In the genomic region with DNA sequence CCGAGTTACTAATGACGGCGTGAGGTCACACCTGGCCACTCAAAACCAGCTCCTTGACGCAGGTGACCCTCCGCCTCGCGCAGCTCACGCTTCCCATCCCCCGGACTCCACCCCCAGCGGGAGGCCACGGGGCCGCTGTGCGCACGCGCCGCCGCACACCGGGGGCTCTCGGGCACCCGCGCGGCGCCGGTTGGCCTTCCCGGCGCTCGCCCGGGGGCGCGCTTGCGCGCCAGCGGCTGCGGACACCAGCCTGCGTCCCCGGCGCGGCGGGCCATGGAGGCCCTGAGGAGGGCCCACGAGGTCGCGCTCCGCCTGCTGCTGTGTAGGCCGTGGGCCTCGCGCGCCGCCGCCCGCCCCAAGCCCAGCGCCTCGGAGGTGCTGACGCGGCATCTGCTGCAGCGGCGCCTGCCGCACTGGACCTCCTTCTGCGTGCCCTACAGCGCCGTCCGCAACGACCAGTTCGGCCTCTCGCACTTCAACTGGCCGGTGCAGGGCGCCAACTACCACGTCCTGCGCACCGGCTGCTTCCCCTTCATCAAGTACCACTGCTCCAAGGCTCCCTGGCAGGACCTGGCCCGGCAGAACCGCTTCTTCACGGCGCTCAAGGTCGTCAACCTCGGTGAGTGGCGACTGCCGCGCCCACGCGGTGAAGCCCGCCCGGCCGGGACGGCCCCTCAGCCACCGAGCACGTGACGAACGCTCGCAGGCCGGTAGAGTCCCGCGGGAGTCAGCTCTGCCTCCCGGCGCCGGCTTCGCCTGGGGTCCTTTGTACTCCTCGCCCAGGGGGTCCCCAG, we compare ENCODE assay signal across 8 cellular contexts. TPM values are rescaled to one million over a fixed set of nuclear protein-coding genes. Genes with fewer than 3 reads are reported as not detected.
DNase-seq lines count a peak whose midpoint lies in the region; ATAC-seq and TF ChIP-seq lines count a peak whose summit lies in the region.

A gene (plus strand): TSS at position 156 of the 794 bp plus-strand sequence. CDS start 118 bp downstream, at position 274.

- no peaks in the 10 kb centered on the region for H3K36me3 Mint-ChIP-seq in CD4-positive, CD25-positive, alpha-beta regulatory T cell
- peaks cover 6% of the 10 kb centered on the region for H3K36me3 Mint-ChIP-seq in activated CD8-positive, alpha-beta T cell treated with anti-CD3 and anti-CD28 coated beads for 36 hours (ENCODE audit: low read depth)

- H3K9me3 Mint-ChIP-seq in CD4-positive, CD25-positive, alpha-beta regulatory T cell = no peaks in the 10 kb centered on the region
- no peaks in the 10 kb centered on the region for H3K9me3 Mint-ChIP-seq in activated CD8-positive, alpha-beta T cell treated with anti-CD3 and anti-CD28 coated beads for 36 hours

- H3K27ac ChIP-seq in CD4-positive, CD25-positive, alpha-beta regulatory T cell (ENCODE audit: insufficient read depth, low read length, poor library complexity, severe bottlenecking) = peak within 1 kb of the TSS; percentile 79

- H3K36me3 ChIP-seq in CD4-positive, CD25-positive, alpha-beta regulatory T cell (ENCODE audit: control insufficient read depth, insufficient read depth, low read length) = peaks cover under 1% of the 10 kb centered on the region

- ATAC-seq in CD4-positive, CD25-positive, alpha-beta regulatory T cell (ENCODE audit: low read depth in 2 of 2) = peak; percentile 81 to 83
- ATAC-seq in GM19351 (IDR thresholded peaks at IDR 0.05; ENCODE audit: unreplicated experiment) (peak; percentile 72), HG03460 (IDR thresholded peaks at IDR 0.05; ENCODE audit: unreplicated experiment) (peak; percentile 71)
- peak; percentile 86 for ATAC-seq in activated CD8-positive, alpha-beta T cell treated with anti-CD3 and anti-CD28 coated beads for 36 hours

- peak within 1 kb of the TSS; percentile 93 to 98 (median 96) for H3K27ac Mint-ChIP-seq in CD4-positive, CD25-positive, alpha-beta regulatory T cell
- H3K27ac Mint-ChIP-seq in activated CD8-positive, alpha-beta T cell treated with anti-CD3 and anti-CD28 coated beads for 36 hours = peak within 1 kb of the TSS; percentile 98

- no peaks in the 10 kb centered on the region for H3K9me3 ChIP-seq in CD4-positive, CD25-positive, alpha-beta regulatory T cell (ENCODE audit: control insufficient read depth in 2 of 2, low read length in 2 of 2)

- TF ChIP-seq CTCF in activated CD8-positive, alpha-beta T cell treated with anti-CD3 and anti-CD28 coated beads for 36 hours (IDR thresholded peaks at IDR 0.05) = no peak

- H3K4me3 Mint-ChIP-seq in CD4-positive, CD25-positive, alpha-beta regulatory T cell = peak within 1 kb of the TSS; percentile 83 to 95 (median 94)
- peak within 1 kb of the TSS; percentile 96 for H3K4me3 Mint-ChIP-seq in activated CD8-positive, alpha-beta T cell treated with anti-CD3 and anti-CD28 coated beads for 36 hours

- peaks cover 20 to 35% (median 32%) of the 10 kb centered on the region in 4 donors for H3K4me1 Mint-ChIP-seq in CD4-positive, CD25-positive, alpha-beta regulatory T cell
- peaks cover 25% of the 10 kb centered on the region for H3K4me1 Mint-ChIP-seq in activated CD8-positive, alpha-beta T cell treated with anti-CD3 and anti-CD28 coated beads for 36 hours (ENCODE audit: low read depth)

- intact Hi-C loops in activated CD8-positive, alpha-beta T cell treated with anti-CD3 and anti-CD28 coated beads for 36 hours (cut with micrococcal nuclease) = loop anchor here (10.0 kb wide), 1 partner anchor 314 kb away; no protein-coding TSS in a partner anchor

- no peaks in the 10 kb centered on the region for H3K27me3 Mint-ChIP-seq in CD4-positive, CD25-positive, alpha-beta regulatory T cell
- H3K27me3 Mint-ChIP-seq in activated CD8-positive, alpha-beta T cell treated with anti-CD3 and anti-CD28 coated beads for 36 hours = no peaks in the 10 kb centered on the region

- CTCF ChIA-PET in activated CD8-positive, alpha-beta T cell treated with anti-CD3 and anti-CD28 coated beads for 36 hours (lab: Charles Lee) = interaction anchor here (0.7 to 1.6 kb wide), 5 partner anchors 21 to 316 kb away, joined by 3 to 5 read pairs (median 3); a partner anchor contains a TSS

- peak; percentile 76 to 89 (median 84) for DNase-seq in CD4-positive, CD25-positive, alpha-beta regulatory T cell
- DNase-seq in NCI-H69 (lab: John Stamatoyannopoulos, UW) = peak; percentile 87
- DNase-seq in activated CD8-positive, alpha-beta T cell treated with anti-CD3 and anti-CD28 coated beads for 36 hours = peak; percentile 88
- peak; percentile 77 for DNase-seq in effector CD4-positive, alpha-beta T cell
- DNase-seq in medulla oblongata (ENCODE audit: extremely low spot score) = peak; percentile 86
- peak; percentile 64 to 76 (median 65) for DNase-seq in stimulated activated CD4-positive, alpha-beta T cell treated with anti-CD3 and anti-CD28 coated beads, TNF-alpha, amount 100 ng/mL, for 48 hours (ENCODE audit: low read depth in 3 of 3)

- H3K27me3 ChIP-seq in CD4-positive, CD25-positive, alpha-beta regulatory T cell (ENCODE audit: control insufficient read depth, insufficient read depth, low read length) = no peaks in the 10 kb centered on the region

- POLR2A ChIA-PET in activated CD8-positive, alpha-beta T cell treated with anti-CD3 and anti-CD28 coated beads for 36 hours (lab: Charles Lee) = interaction anchor here (0.7 to 1.8 kb wide), 5 partner anchors 12 to 319 kb away, joined by 3 to 5 read pairs (median 3); a partner anchor contains a TSS

- peak within 1 kb of the TSS; percentile 93 for H3K4me3 ChIP-seq in CD4-positive, CD25-positive, alpha-beta regulatory T cell (ENCODE audit: low read depth, low read length)

- peaks cover 32% of the 10 kb centered on the region for H3K4me1 ChIP-seq in CD4-positive, CD25-positive, alpha-beta regulatory T cell (ENCODE audit: control insufficient read depth, insufficient read depth, low read length, poor library complexity, severe bottlenecking)

RNA-seq across cellular contexts. Expression of the gene that starts here (rescaled TPM):
- 10.8 TPM for total RNA-seq in CD4-positive, CD25-positive, alpha-beta regulatory T cell
- polyA plus RNA-seq in CD4-positive, CD25-positive, alpha-beta regulatory T cell = 10 to 100 TPM in 1 of 4 donors, 1 to 10 TPM in 3; 8.6 to 13.9 (median 9.3) TPM
- total RNA-seq in activated CD8-positive, alpha-beta T cell treated with anti-CD3 and anti-CD28 coated beads for 36 hours = 1 to 10 TPM; 7.5 to 7.8 TPM

Comparison
In these comparisons a context has a peak if more than half of its experiments do, and no peak if none do; other contexts are left out.
1. Peak in every context shown above with its lines: DNase-seq, ATAC-seq, H3K4me3 ChIP-seq and H3K27ac ChIP-seq.